ENCODE assay signal across 8 cellular contexts in the genomic region with DNA sequence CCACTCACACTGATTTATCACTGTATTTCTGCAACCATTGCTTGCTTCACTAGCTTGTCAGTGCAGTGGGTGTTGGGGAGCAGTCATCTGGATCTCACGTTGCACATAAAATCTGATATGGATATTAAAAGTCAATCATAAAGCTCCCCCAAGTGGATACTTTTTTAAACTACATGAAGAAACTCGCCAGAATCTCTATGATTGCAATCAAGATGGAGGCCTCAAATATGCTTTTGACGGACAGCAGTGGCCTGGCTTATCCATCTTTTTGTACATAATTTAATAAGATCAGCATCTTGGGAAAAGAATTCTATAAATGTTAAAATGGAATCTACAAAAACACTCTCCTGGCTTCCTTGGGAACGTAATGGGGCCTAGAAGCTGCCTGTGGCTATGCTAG.
DNase-seq lines count a peak whose midpoint lies in the region; ATAC-seq, FAIRE-seq and TF ChIP-seq lines count a peak whose summit lies in the region.

No MANE protein-coding gene starts in this region.

- H3K4me2 ChIP-seq in GM12878 (ENCODE audit: control insufficient read depth, insufficient read depth) (no peak overlapping the region), HepG2 (ENCODE audit: low read depth, low read length) (no peak overlapping the region)

- SMC1A ChIA-PET in GM12878 (lab: Charles Lee; ENCODE audit: uncharacterized antibody, unreplicated experiment) = interaction anchor here (0.9 to 2.0 kb wide), 9 partner anchors 8 to 339 kb away, joined by 3 to 7 read pairs (median 3); no protein-coding TSS in a partner anchor

- TF ChIP-seq EP300 in GM12878 (IDR thresholded peaks at IDR 0.05; ENCODE audit: borderline replicate concordance in 1 of 2, control insufficient read depth in 1 of 2, low read depth in 2 of 2, low read length in 2 of 2) = no peak
- TF ChIP-seq EP300 in HepG2 (IDR thresholded peaks at IDR 0.05; ENCODE audit: low read depth in 2 of 2, low read length in 2 of 2) = no peak
- no peak for TF ChIP-seq EP300 in HepG2 (CRISPR knock-in tag; IDR thresholded peaks at IDR 0.05; ENCODE audit: borderline replicate concordance)

- BruUV-seq in GM12878 (replicated peaks; lab: Mats Ljungman, UMichigan) (no TSS peak), HepG2 (replicated peaks; lab: Mats Ljungman, UMichigan) (no TSS peak)

- H3K36me3 ChIP-seq in GM12878 (ENCODE audit: control insufficient read depth in 2 of 2, insufficient read depth in 2 of 2, low read length in 1 of 2) (no peaks in the 10 kb centered on the region), HepG2 (replicated peaks in 1 of 2; ENCODE audit: control insufficient read depth in 1 of 2, insufficient read depth in 2 of 2, low read length in 2 of 2) (no peaks in the 10 kb centered on the region)

- peaks cover 14% of the 10 kb centered on the region for H3K27me3 Mint-ChIP-seq in stimulated activated naive CD8-positive, alpha-beta T cell treated with anti-CD3 and anti-CD28 coated beads, Interleukin-15, amount 100 ng/mL, for 72 hours
- no peaks in the 10 kb centered on the region for H3K27me3 Mint-ChIP-seq in nephron progenitor cell (ENCODE audit: low read depth, poor library complexity)

- H3K9me3 Mint-ChIP-seq in stimulated activated naive CD8-positive, alpha-beta T cell treated with anti-CD3 and anti-CD28 coated beads, Interleukin-15, amount 100 ng/mL, for 72 hours = no peaks in the 10 kb centered on the region
- peaks cover 15% of the 10 kb centered on the region for H3K9me3 Mint-ChIP-seq in nephron progenitor cell

- no peak for FAIRE-seq in GM12878 (lab: Jason Lieb, UNC)
- FAIRE-seq in HepG2 (lab: Jason Lieb, UNC) = no peak

- H3K27ac Mint-ChIP-seq in stimulated activated naive CD8-positive, alpha-beta T cell treated with anti-CD3 and anti-CD28 coated beads, Interleukin-15, amount 100 ng/mL, for 72 hours = no peak overlapping the region
- no peak overlapping the region for H3K27ac Mint-ChIP-seq in nephron progenitor cell

- peak; percentile 48 for ATAC-seq in stimulated activated naive CD8-positive, alpha-beta T cell treated with anti-CD3 and anti-CD28 coated beads, Interleukin-15, amount 100 ng/mL, for 72 hours
- ATAC-seq in stimulated activated naive CD8-positive, alpha-beta T cell treated with anti-CD3 and anti-CD28 coated beads, Interleukin-15, Interleukin-2, amounts not matched to agents 100 U/mL and 50 U/mL, for 24 hours = no peak
- ATAC-seq in GM12878 (peak; percentile 64), HepG2 (no peak)

- H3K4me3 ChIP-seq in GM12878 = no peak overlapping the region
- no peak overlapping the region for H3K4me3 ChIP-seq in HepG2 (replicated peaks in 1 of 3; ENCODE audit: insufficient read depth in 1 of 3, low read depth in 2 of 3, low read length in 3 of 3)

- H3K9me3 ChIP-seq in GM12878 (replicated peaks; ENCODE audit: control insufficient read depth, insufficient read depth, low read length) (no peaks in the 10 kb centered on the region), HepG2 (ENCODE audit: low read length) (no peaks in the 10 kb centered on the region)

- H3K4me3 Mint-ChIP-seq in stimulated activated naive CD8-positive, alpha-beta T cell treated with anti-CD3 and anti-CD28 coated beads, Interleukin-15, amount 100 ng/mL, for 72 hours = no peak overlapping the region
- H3K4me3 Mint-ChIP-seq in nephron progenitor cell = no peak overlapping the region

- no peaks in the 10 kb centered on the region for H3K4me1 Mint-ChIP-seq in stimulated activated naive CD8-positive, alpha-beta T cell treated with anti-CD3 and anti-CD28 coated beads, Interleukin-15, amount 100 ng/mL, for 72 hours
- H3K4me1 Mint-ChIP-seq in nephron progenitor cell = peaks cover 47% of the 10 kb centered on the region

- TF ChIP-seq POLR2A in GM12878 (IDR thresholded peaks at IDR 0.05; ENCODE audit: low read depth, low read length) (no peak), HepG2 (IDR thresholded peaks at IDR 0.05; ENCODE audit: insufficient read depth in 1 of 2, low read depth in 2 of 2, low read length in 2 of 2) (no peak)

- H4K20me1 ChIP-seq in GM12878 (ENCODE audit: control insufficient read depth, insufficient read depth) (no peaks in the 10 kb centered on the region), HepG2 (ENCODE audit: insufficient read depth, low read length) (no peaks in the 10 kb centered on the region)

- DNase-seq in stimulated activated naive CD8-positive, alpha-beta T cell treated with anti-CD3 and anti-CD28 coated beads, Interleukin-15, amount 100 ng/mL, for 72 hours = no peak
- DNase-seq in stimulated activated naive CD8-positive, alpha-beta T cell treated with anti-CD3 and anti-CD28 coated beads, Interleukin-15, Interleukin-2, amounts not matched to agents 100 U/mL and 50 U/mL, for 24 hours = no peak
- DNase-seq in NCI-H1930 (lab: John Stamatoyannopoulos, UW) (peak; percentile 8 to 47), GM12878 (ENCODE audit: low read depth, low spot score) (no peak), nephron progenitor cell (no peak), NCI-H128 (lab: John Stamatoyannopoulos, UW; ENCODE audit: unreplicated experiment) (no peak), HepG2 (ENCODE audit: low spot score) (no peak)
- DNase-seq in activated CD8-positive, alpha-beta memory T cell treated with anti-CD3 and anti-CD28 coated beads for 24 hours = no peak

- H2AFZ ChIP-seq in GM12878 (ENCODE audit: control insufficient read depth, low read depth, low read length) = peak overlapping the region; percentile 6; the same call in 1 of the 2 replicates
- no peak overlapping the region for H2AFZ ChIP-seq in HepG2 (ENCODE audit: low read length)

- intact Hi-C loops in GM12878 (cut with micrococcal nuclease; ENCODE audit: unreplicated experiment) (loop anchor here (10.0 kb wide), 2 partner anchors 243 to 1193 kb away; no protein-coding TSS in a partner anchor), HepG2 (cut with micrococcal nuclease; ENCODE audit: unreplicated experiment) (no loop called here)

- peaks cover 21% of the 10 kb centered on the region for H3K36me3 Mint-ChIP-seq in nephron progenitor cell (ENCODE audit: low read depth)

- TF ChIP-seq CTCF in GM12878 (IDR thresholded peaks at IDR 0.05 in 2 of 3, conservative IDR thresholded peaks at IDR 0.05 in 1 of 3; ENCODE audit: control insufficient read depth in 2 of 3, extremely low read depth in 1 of 3, insufficient read depth in 1 of 3, low read depth in 3 of 3, low read length in 3 of 3) (peak; percentile 5 to 37 (median 26); a peak in 1 of 6 replicates), nephron progenitor cell (IDR thresholded peaks at IDR 0.05) (peak; percentile 13), HepG2 (CRISPR knock-in tag; IDR thresholded peaks at IDR 0.05) (no peak)

- no peaks in the 10 kb centered on the region; a peak in 2 of 4 replicates for H3K27me3 ChIP-seq in GM12878 (replicated peaks in 1 of 2; ENCODE audit: control insufficient read depth in 2 of 2, insufficient read depth in 2 of 2, low read length in 1 of 2)
- H3K27me3 ChIP-seq in HepG2 (ENCODE audit: control insufficient read depth in 1 of 2, insufficient read depth in 2 of 2, low read length in 2 of 2) = 0 out of 5 replicates have a peak, but pooled peaks cover 0 to 2% of the 10 kb centered on the region in 2 experiments

- no peaks in the 10 kb centered on the region for H3K79me2 ChIP-seq in GM12878 (ENCODE audit: control insufficient read depth, insufficient read depth, low read length)
- no peaks in the 10 kb centered on the region for H3K79me2 ChIP-seq in HepG2 (ENCODE audit: insufficient read depth, low read length)

- H3K4me1 ChIP-seq in GM12878 (ENCODE audit: control insufficient read depth, insufficient read depth, low read length) (no peaks in the 10 kb centered on the region), HepG2 (ENCODE audit: insufficient read depth, low read length) (no peaks in the 10 kb centered on the region)

- H3K27ac ChIP-seq in GM12878 (ENCODE audit: control insufficient read depth, insufficient read depth) = no peak overlapping the region
- no peak overlapping the region for H3K27ac ChIP-seq in HepG2 (ENCODE audit: extremely low read length, insufficient read depth, low read length)

- in situ Hi-C loops in GM12878 (cut with MboI) = no loop called here
- in situ Hi-C loops in HepG2 (cut with HindIII; ENCODE audit: extremely low pct_ligation_motif_present, low pct_unique_long_range_greater_than_20kb) = no loop called here

- CTCF ChIA-PET in GM12878 (lab: Yijun Ruan, JAX) (interaction anchor here (1.1 to 4.8 kb wide), 15 partner anchors 8 to 1191 kb away, joined by 3 to 25 read pairs (median 4); no protein-coding TSS in a partner anchor), HepG2 (lab: Yijun Ruan, JAX; ENCODE audit: low intra/inter-chr PET ratio, low total read pairs) (no interaction called here)

- H3K9ac ChIP-seq in GM12878 (ENCODE audit: control insufficient read depth, insufficient read depth, low read length) (no peak overlapping the region), HepG2 (ENCODE audit: insufficient read depth, low read depth, low read length) (no peak overlapping the region)

- peak; percentile 37 for TF ChIP-seq RAD21 in GM12878 (IDR thresholded peaks at IDR 0.05; ENCODE audit: insufficient read depth, low read depth, low read length)
- TF ChIP-seq RAD21 in HepG2 (CRISPR knock-in tag; IDR thresholded peaks at IDR 0.05) = no peak

- WGBS in GM12878 (ENCODE audit: insufficient coverage, insufficient replicate concordance, low lambda C conversion rate, missing lambda C conversion rate) = 0% methylated on average over 4 of the region's 4 CpGs
- WGBS in HepG2 (ENCODE audit: low lambda C conversion rate) = 3% methylated on average over 4 of the region's 4 CpGs

- RAD21 ChIA-PET in GM12878 (lab: Charles Lee; ENCODE audit: unreplicated experiment) = interaction anchor here (0.7 to 1.1 kb wide), 5 partner anchors 66 to 1191 kb away, joined by 3 to 7 read pairs (median 5); no protein-coding TSS in a partner anchor

- POLR2A ChIA-PET in GM12878 (lab: Charles Lee) (no interaction called here), HepG2 (lab: Yijun Ruan, JAX) (no interaction called here)

TF ChIP-seq in GM12878, 131 proteins besides CTCF, POLR2A, EP300 and RAD21 (continues in another document):
- no peak for TF ChIP-seq SMAD1 (IDR thresholded peaks at IDR 0.05; ENCODE audit: low read depth, partially characterized antibody)

TF ChIP-seq in HepG2, 621 proteins besides CTCF, POLR2A, EP300 and RAD21 (continues in another document):
- TF ChIP-seq, protein P1, sequence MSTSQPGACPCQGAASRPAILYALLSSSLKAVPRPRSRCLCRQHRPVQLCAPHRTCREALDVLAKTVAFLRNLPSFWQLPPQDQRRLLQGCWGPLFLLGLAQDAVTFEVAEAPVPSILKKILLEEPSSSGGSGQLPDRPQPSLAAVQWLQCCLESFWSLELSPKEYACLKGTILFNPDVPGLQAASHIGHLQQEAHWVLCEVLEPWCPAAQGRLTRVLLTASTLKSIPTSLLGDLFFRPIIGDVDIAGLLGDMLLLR (CRISPR knock-in tag; IDR thresholded peaks at IDR 0.05) = no peak
- TF ChIP-seq AGO1 (IDR thresholded peaks at IDR 0.05; ENCODE audit: low read depth, low read length, poor library complexity, severe bottlenecking) = no peak
- no peak for TF ChIP-seq SMARCC2 (IDR thresholded peaks at IDR 0.05)

Comparison
In these comparisons a context has a peak if more than half of its experiments do, and no peak if none do; other contexts are left out.
1. ATAC-seq: peak in stimulated activated naive CD8-positive, alpha-beta T cell treated with anti-CD3 and anti-CD28 coated beads, Interleukin-15, amount 100 ng/mL, for 72 hours (single experiment) and GM12878 (single experiment); none in stimulated activated naive CD8-positive, alpha-beta T cell treated with anti-CD3 and anti-CD28 coated beads, Interleukin-15, Interleukin-2, amounts not matched to agents 100 U/mL and 50 U/mL, for 24 hours (single experiment) and HepG2 (single experiment).
2. DNase-seq: peak in NCI-H1930 (2 of 2); none in stimulated activated naive CD8-positive, alpha-beta T cell treated with anti-CD3 and anti-CD28 coated beads, Interleukin-15, amount 100 ng/mL, for 72 hours (0 of 2), stimulated activated naive CD8-positive, alpha-beta T cell treated with anti-CD3 and anti-CD28 coated beads, Interleukin-15, Interleukin-2, amounts not matched to agents 100 U/mL and 50 U/mL, for 24 hours (single experiment), GM12878 (single experiment), nephron progenitor cell (single experiment), activated CD8-positive, alpha-beta memory T cell treated with anti-CD3 and anti-CD28 coated beads for 24 hours (single experiment), NCI-H128 (single experiment) and HepG2 (single experiment).